In the genomic region with DNA sequence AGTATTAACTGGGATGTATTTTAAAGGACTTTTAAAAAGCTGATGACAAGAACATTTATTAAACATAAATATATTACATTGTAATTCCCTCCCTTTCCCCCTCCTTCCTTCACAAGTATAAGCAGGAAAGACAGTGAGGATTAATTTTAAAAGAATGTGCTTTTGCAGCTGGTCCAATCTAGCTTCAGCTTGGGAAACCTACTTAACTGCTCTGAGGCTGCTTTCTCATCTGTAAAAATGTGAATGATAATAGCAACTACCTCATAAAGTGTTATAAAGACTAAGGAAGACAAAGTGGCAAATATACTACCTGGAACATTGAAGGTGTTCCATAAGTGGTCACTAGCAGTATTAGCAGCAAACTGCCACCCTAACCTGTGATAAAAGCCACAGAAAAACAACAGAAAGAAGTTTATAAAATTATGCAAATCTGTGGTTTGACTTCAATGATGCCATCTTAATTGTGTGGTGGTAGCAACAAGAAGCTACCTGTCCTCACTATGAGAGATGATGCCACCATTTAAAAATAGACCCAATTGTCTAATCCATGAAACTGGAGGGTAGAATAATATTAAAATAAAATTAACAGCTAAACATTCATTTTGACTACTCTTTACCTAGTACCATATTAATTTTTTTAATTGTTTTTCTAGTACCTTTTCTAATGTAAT, we compare ENCODE assay signal across 17 cellular contexts. TPM values are rescaled to one million over a fixed set of nuclear protein-coding genes. Genes with fewer than 3 reads are reported as not detected.
DNase-seq lines count a peak whose midpoint lies in the region; ATAC-seq and TF ChIP-seq lines count a peak whose summit lies in the region.
"Had no signal": no experiment of that assay in that cellular context is flagged by ENCODE, and none has a peak within 500 bp of the region (broad histone marks: within the 10 kb centered on the region; RNA-seq: fewer than 3 reads in every experiment).

No MANE protein-coding gene starts in this region.

- H3K36me3 Mint-ChIP-seq in activated CD4-positive, alpha-beta memory T cell treated with anti-CD3 and anti-CD28 coated beads for 36 hours, result peaks cover 54% of the 10 kb centered on the region

- ATAC-seq in GM19351 (IDR thresholded peaks at IDR 0.05; ENCODE audit: unreplicated experiment), result peak; percentile 58
- ATAC-seq: activated CD8-positive, alpha-beta T cell treated with anti-CD3 and anti-CD28 coated beads for 36 hours; activated T-helper 17 cell treated with anti-CD3 and anti-CD28 coated beads, Interleukin-2, amount 50 U/mL, for 72 hours; left colon had no signal

- H3K27ac Mint-ChIP-seq in activated CD4-positive, alpha-beta memory T cell treated with anti-CD3 and anti-CD28 coated beads for 36 hours, result no peak overlapping the region

- H3K4me3 ChIP-seq in AG09309 (ENCODE audit: control insufficient read depth, low read depth, low read length) (no peak overlapping the region), fibroblast of the aortic adventitia (ENCODE audit: low read depth, low read length) (no peak overlapping the region)
- H3K4me3 ChIP-seq: hepatocyte, ovary had no signal

- H3K4me3 Mint-ChIP-seq in activated CD4-positive, alpha-beta memory T cell treated with anti-CD3 and anti-CD28 coated beads for 36 hours, result no peak overlapping the region
- H3K4me3 Mint-ChIP-seq: activated CD8-positive, alpha-beta T cell treated with anti-CD3 and anti-CD28 coated beads for 36 hours; activated T-helper 17 cell treated with anti-CD3 and anti-CD28 coated beads, Interleukin-2, amount 50 U/mL, for 72 hours had no signal

- CTCF ChIA-PET in activated CD4-positive, alpha-beta memory T cell treated with anti-CD3 and anti-CD28 coated beads for 36 hours (lab: Charles Lee), result no interaction called here

- POLR2A ChIA-PET in activated CD4-positive, alpha-beta memory T cell treated with anti-CD3 and anti-CD28 coated beads for 36 hours (lab: Charles Lee), result no interaction called here

- H3K4me1 Mint-ChIP-seq in activated CD4-positive, alpha-beta memory T cell treated with anti-CD3 and anti-CD28 coated beads for 36 hours (ENCODE audit: low read depth), result peaks cover 18% of the 10 kb centered on the region

- intact Hi-C loops in activated CD4-positive, alpha-beta memory T cell treated with anti-CD3 and anti-CD28 coated beads for 36 hours (cut with micrococcal nuclease), result no loop called here

- no peaks in the 10 kb centered on the region for H3K27me3 Mint-ChIP-seq in activated CD4-positive, alpha-beta memory T cell treated with anti-CD3 and anti-CD28 coated beads for 36 hours
- H3K27me3 Mint-ChIP-seq: activated CD8-positive, alpha-beta T cell treated with anti-CD3 and anti-CD28 coated beads for 36 hours; activated T-helper 17 cell treated with anti-CD3 and anti-CD28 coated beads, Interleukin-2, amount 50 U/mL, for 72 hours had no signal

- DNase-seq in AG09309 (ENCODE audit: low read depth), result peak; percentile 13
- DNase-seq in LHCN-M2 (ENCODE audit: low read depth), result peak; percentile 28
- DNase-seq in fibroblast of the aortic adventitia (ENCODE audit: low read depth), result peak; percentile 8
- DNase-seq in hippocampal formation (lab: John Stamatoyannopoulos, UW), result no peak
- no peak for DNase-seq in activated CD4-positive, alpha-beta memory T cell treated with anti-CD3 and anti-CD28 coated beads for 36 hours
- no peak for DNase-seq in activated T-cell treated with anti-CD3 and anti-CD28 coated beads for 4 hours
- no peak for DNase-seq in NCI-H2227 treated with DMSO at 0.1 percent for 48 hours (lab: John Stamatoyannopoulos, UW)
- DNase-seq: activated CD8-positive, alpha-beta T cell treated with anti-CD3 and anti-CD28 coated beads for 36 hours; anterior cingulate cortex; left colon; NCI-H1048; ovary; stimulated activated naive CD4-positive, alpha-beta T cell treated with Interleukin-2 at 50 U/mL for 16 hours; SW 1271 had no signal

- TF ChIP-seq CTCF in AG09309 (IDR thresholded peaks at IDR 0.05; ENCODE audit: control insufficient read depth, insufficient read depth, low read depth, low read length, missing control alignments), result no peak
- TF ChIP-seq CTCF in fibroblast of the aortic adventitia (IDR thresholded peaks at IDR 0.05; ENCODE audit: insufficient read depth, low read length), result no peak

- H3K9me3 Mint-ChIP-seq in activated CD4-positive, alpha-beta memory T cell treated with anti-CD3 and anti-CD28 coated beads for 36 hours, result no peaks in the 10 kb centered on the region
- H3K9me3 Mint-ChIP-seq: activated CD8-positive, alpha-beta T cell treated with anti-CD3 and anti-CD28 coated beads for 36 hours; activated T-helper 17 cell treated with anti-CD3 and anti-CD28 coated beads, Interleukin-2, amount 50 U/mL, for 72 hours had no signal

RNA-seq across cellular contexts. Expression of gene DHX36, which starts 20.0 kb away (rescaled TPM):
- 31.9 and 33.0 TPM in 2 replicates for total RNA-seq in LHCN-M2 (2014; rRNA removed)
- polyA plus RNA-seq in LHCN-M2 (2012), result 14.3 TPM
- 53.4 and 163 TPM in 2 replicates for total RNA-seq in fibroblast of the aortic adventitia (ENCODE audit: low replicate concordance)
- total RNA-seq in activated CD4-positive, alpha-beta memory T cell treated with anti-CD3 and anti-CD28 coated beads for 36 hours, result 10 to 100 TPM; 65.5 to 71.1 TPM

Comparison
In these comparisons a context has a peak if more than half of its experiments do, and no peak if none do; other contexts are left out.
1. DNase-seq: peak in AG09309 (single experiment), LHCN-M2 (single experiment) and fibroblast of the aortic adventitia (single experiment); none in hippocampal formation (0 of 2), activated CD4-positive, alpha-beta memory T cell treated with anti-CD3 and anti-CD28 coated beads for 36 hours (single experiment), activated T-cell treated with anti-CD3 and anti-CD28 coated beads for 4 hours (single experiment) and NCI-H2227 treated with DMSO at 0.1 percent for 48 hours (single experiment).